8 cellular contexts compared by ENCODE assay signal in genomic region chr3:23807161-23808015, GRCh38. TPM values are rescaled to one million over a fixed set of nuclear protein-coding genes. Genes with fewer than 3 reads are reported as not detected.
A peak's percentile ranks its signal among the peaks of the same experiment; 100 is the strongest.
DNase-seq lines count a peak whose midpoint lies in the region; ATAC-seq and TF ChIP-seq lines count a peak whose summit lies in the region.

No MANE protein-coding gene starts in this region.

- BruUV-seq in PC-9 (replicated peaks; lab: Mats Ljungman, UMichigan): TSS peak; percentile 27

- POLR2A ChIA-PET in PC-9 (lab: Charles Lee; ENCODE audit: unreplicated experiment): interaction anchor here (0.6 kb wide), 3 partner anchors 9 to 864 kb away, joined by 3 to 6 read pairs (median 6); partner anchors contain the start of genes NKIRAS1 and RPL15

- H3K79me1 ChIP-seq in mesenchymal stem cell (replicated peaks; ENCODE audit: low read length, poor library complexity, severe bottlenecking): peaks cover 4% of the 10 kb centered on the region

- H4K20me1 ChIP-seq in PC-9 (ENCODE audit: insufficient read depth): peaks cover 9% of the 10 kb centered on the region; the same call in 1 of the 2 replicates

- no peaks in the 10 kb centered on the region for H3K9me2 ChIP-seq in PC-9 (ENCODE audit: insufficient read depth)

- H3K4ac ChIP-seq in mesenchymal stem cell (ENCODE audit: low read depth in 1 of 2, low read length in 2 of 2): peak overlapping the region in 1 of 2 experiments; percentile 47

- H3K4me2 ChIP-seq in PC-9 (peak overlapping the region; percentile 92), mesenchymal stem cell (ENCODE audit: low read length, poor library complexity, severe bottlenecking) (peak overlapping the region; percentile 78)

- ATAC-seq in upper lobe of right lung (peak; percentile 1), HG03139 (IDR thresholded peaks at IDR 0.05; ENCODE audit: unreplicated experiment) (no peak), GM21515 (IDR thresholded peaks at IDR 0.05; ENCODE audit: unreplicated experiment) (no peak)

- no peak overlapping the region for H2AK5ac ChIP-seq in mesenchymal stem cell (ENCODE audit: low read length, severe bottlenecking)

- H4K8ac ChIP-seq in mesenchymal stem cell (ENCODE audit: low read length): no peak overlapping the region

- TF ChIP-seq CTCF in PC-9 (conservative IDR thresholded peaks at IDR 0.05) (no peak), upper lobe of right lung (IDR thresholded peaks at IDR 0.05) (no peak)

- H3K14ac ChIP-seq in mesenchymal stem cell (ENCODE audit: low read length in 2 of 2): no peak overlapping the region

- H3K9me3 ChIP-seq in PC-9 (ENCODE audit: insufficient read depth, low read depth) (no peaks in the 10 kb centered on the region), mesenchymal stem cell (ENCODE audit: control insufficient read depth, low read length) (no peaks in the 10 kb centered on the region), upper lobe of right lung (no peaks in the 10 kb centered on the region)

- H3F3A ChIP-seq in PC-9 (ENCODE audit: insufficient read depth, low read depth): peaks cover 36% of the 10 kb centered on the region

- H3K4me3 ChIP-seq in PC-9: peak overlapping the region; percentile 97
- peak overlapping the region; percentile 87 to 89 for H3K4me3 ChIP-seq in mesenchymal stem cell (ENCODE audit: insufficient read depth in 1 of 2, low read depth in 1 of 2, low read length in 2 of 2)
- H3K4me3 ChIP-seq in upper lobe of right lung: peak overlapping the region; percentile 87

- H3K9ac ChIP-seq in mesenchymal stem cell (ENCODE audit: low read length): peak overlapping the region; percentile 86

- H3K79me2 ChIP-seq in PC-9 (ENCODE audit: low read depth): peaks cover 61% of the 10 kb centered on the region

- H2BK5ac ChIP-seq in mesenchymal stem cell (ENCODE audit: low read depth, low read length, poor library complexity, severe bottlenecking): no peak overlapping the region

- DNase-seq in activated CD4-positive, alpha-beta T cell treated with anti-CD3 and anti-CD28 coated beads for 48 hours: peak; percentile 14
- no peak for DNase-seq in activated CD4-positive, alpha-beta T cell treated with anti-CD3 and anti-CD28 coated beads for 1 hour
- DNase-seq in PC-9 (no peak), dermis blood vessel endothelial cell (peak; percentile 29), mesenchymal stem cell (peak; percentile 59), upper lobe of right lung (no peak)

- H2BK12ac ChIP-seq in mesenchymal stem cell (ENCODE audit: low read length in 2 of 2): no peak overlapping the region

- H3K4me1 ChIP-seq in PC-9 (replicated peaks; ENCODE audit: insufficient read depth): peaks cover 68% of the 10 kb centered on the region
- peaks cover 6% of the 10 kb centered on the region for H3K4me1 ChIP-seq in mesenchymal stem cell (ENCODE audit: control insufficient read depth, insufficient read depth, low read depth, low read length)
- peaks cover 41% of the 10 kb centered on the region for H3K4me1 ChIP-seq in upper lobe of right lung

- intact Hi-C loops in PC-9 (cut with micrococcal nuclease; ENCODE audit: unreplicated experiment): loop anchor here (10.0 kb wide), 1 partner anchor 403 kb away; no protein-coding TSS in a partner anchor
- intact Hi-C loops in upper lobe of right lung (cut with DNase I): no loop called here

- CTCF ChIA-PET in PC-9 (lab: Charles Lee): no interaction called here

- H4K91ac ChIP-seq in mesenchymal stem cell (ENCODE audit: low read length): no peak overlapping the region

- H2AFZ ChIP-seq in PC-9 (no peak overlapping the region), mesenchymal stem cell (ENCODE audit: low read depth, low read length) (no peak overlapping the region)

- no peaks in the 10 kb centered on the region for H3K27me3 ChIP-seq in PC-9 (ENCODE audit: insufficient read depth, low read depth)
- no peaks in the 10 kb centered on the region for H3K27me3 ChIP-seq in mesenchymal stem cell (ENCODE audit: control insufficient read depth in 1 of 2, insufficient read depth in 1 of 2, low read length in 2 of 2)
- no peaks in the 10 kb centered on the region for H3K27me3 ChIP-seq in upper lobe of right lung

- H2BK15ac ChIP-seq in mesenchymal stem cell (ENCODE audit: low read depth, poor library complexity, severe bottlenecking): no peak overlapping the region

- H3K36me3 ChIP-seq in PC-9 (ENCODE audit: low read depth) (peaks cover 36% of the 10 kb centered on the region), mesenchymal stem cell (ENCODE audit: control insufficient read depth in 1 of 2, insufficient read depth in 2 of 2, low read depth in 1 of 2, low read length in 2 of 2) (peaks cover 0 to 4% of the 10 kb centered on the region in 2 experiments), upper lobe of right lung (no peaks in the 10 kb centered on the region)

- no peak overlapping the region for H2BK120ac ChIP-seq in mesenchymal stem cell (ENCODE audit: low read depth, low read length)

- peak overlapping the region in 1 of 2 experiments; percentile 88 for H3K18ac ChIP-seq in mesenchymal stem cell (ENCODE audit: low read depth in 1 of 2, low read length in 2 of 2)

- no peak overlapping the region for H3K23ac ChIP-seq in mesenchymal stem cell (ENCODE audit: low read length in 2 of 2)

- 16% methylated on average over 12 of the region's 14 CpGs for WGBS in mesenchymal stem cell

- H3K27ac ChIP-seq in PC-9 (peak overlapping the region; percentile 87), mesenchymal stem cell (ENCODE audit: low read length, poor library complexity, severe bottlenecking) (no peak overlapping the region), upper lobe of right lung (peak overlapping the region; percentile 92)

RNA-seq across cellular contexts. Expression of gene UBE2E1, which starts 1.6 kb away (rescaled TPM):
- total RNA-seq in PC-9 (2021) (65.6 and 102 TPM in 2 replicates), dermis blood vessel endothelial cell (137 and 152 TPM in 2 replicates), upper lobe of right lung (89.8 TPM)
- polyA plus RNA-seq in mesenchymal stem cell (2013, experiment 1 of 2): 181 TPM
- polyA plus RNA-seq in mesenchymal stem cell (2013, experiment 2 of 2): 175 TPM

Comparison
In these comparisons a context has a peak if more than half of its experiments do, and no peak if none do; other contexts are left out.
1. DNase-seq: peak in activated CD4-positive, alpha-beta T cell treated with anti-CD3 and anti-CD28 coated beads for 48 hours (single experiment), dermis blood vessel endothelial cell (single experiment) and mesenchymal stem cell (single experiment); none in activated CD4-positive, alpha-beta T cell treated with anti-CD3 and anti-CD28 coated beads for 1 hour (single experiment), PC-9 (0 of 2) and upper lobe of right lung (single experiment).
2. Peak in every context shown above with its lines, with median percentiles within 50 percentile points of each other: H3K4me3 ChIP-seq.